ENCODE assay signal across 11 cellular contexts in genomic region chr1:168636200-168636599, GRCh38. TPM values are rescaled to one million over a fixed set of nuclear protein-coding genes. Genes with fewer than 3 reads are reported as not detected.
DNase-seq lines count a peak whose midpoint lies in the region; ATAC-seq and TF ChIP-seq lines count a peak whose summit lies in the region.
"Had no signal": no experiment of that assay in that cellular context is flagged by ENCODE, and none has a peak within 500 bp of the region (broad histone marks: within the 10 kb centered on the region; RNA-seq: fewer than 3 reads in every experiment).

No MANE protein-coding gene starts in this region.

- no peak overlapping the region for H3K4me3 Mint-ChIP-seq in chondrocyte (ENCODE audit: unreplicated experiment)
- H3K4me3 Mint-ChIP-seq in activated CD4-positive, alpha-beta memory T cell treated with anti-CD3 and anti-CD28 coated beads, Interleukin-2, amount 10 ng/mL, durations not matched to agents 7 days and 5 days, result no peak overlapping the region
- H3K4me3 Mint-ChIP-seq: CD8-positive, alpha-beta T cell; central memory CD8-positive, alpha-beta T cell had no signal

- peaks cover 45% of the 10 kb centered on the region for H3K4me1 Mint-ChIP-seq in chondrocyte (ENCODE audit: low read depth)
- no peaks in the 10 kb centered on the region for H3K4me1 Mint-ChIP-seq in activated CD4-positive, alpha-beta memory T cell treated with anti-CD3 and anti-CD28 coated beads, Interleukin-2, amount 10 ng/mL, durations not matched to agents 7 days and 5 days
- H3K4me1 Mint-ChIP-seq: central memory CD8-positive, alpha-beta T cell had no signal

- H3K9me3 Mint-ChIP-seq in chondrocyte (ENCODE audit: low read depth), result peaks cover 11% of the 10 kb centered on the region
- no peaks in the 10 kb centered on the region for H3K9me3 Mint-ChIP-seq in activated CD4-positive, alpha-beta memory T cell treated with anti-CD3 and anti-CD28 coated beads, Interleukin-2, amount 10 ng/mL, durations not matched to agents 7 days and 5 days
- H3K9me3 Mint-ChIP-seq: CD8-positive, alpha-beta T cell; central memory CD8-positive, alpha-beta T cell had no signal

- H3K27ac Mint-ChIP-seq in chondrocyte (ENCODE audit: unreplicated experiment), result peak overlapping the region; percentile 98
- no peak overlapping the region for H3K27ac Mint-ChIP-seq in activated CD4-positive, alpha-beta memory T cell treated with anti-CD3 and anti-CD28 coated beads, Interleukin-2, amount 10 ng/mL, durations not matched to agents 7 days and 5 days
- H3K27ac Mint-ChIP-seq: CD8-positive, alpha-beta T cell had no signal

- TF ChIP-seq CTCF in AG09319 (IDR thresholded peaks at IDR 0.05; ENCODE audit: low read depth, low read length) (peak; percentile 9), LNCAP (IDR thresholded peaks at IDR 0.05) (peak; percentile 56; the same call in 1 of the 2 replicates), chondrocyte (IDR thresholded peaks at IDR 0.05) (peak; percentile 69)

- ATAC-seq in GM18498 (IDR thresholded peaks at IDR 0.05; ENCODE audit: unreplicated experiment) (no peak), HG03469 (IDR thresholded peaks at IDR 0.05; ENCODE audit: unreplicated experiment) (no peak)
- ATAC-seq: CD8-positive, alpha-beta T cell had no signal

- DNase-seq in AG09319 (ENCODE audit: extremely low read depth, low read depth) (no peak), chondrocyte (ENCODE audit: low spot score) (no peak), midbrain (lab: John Stamatoyannopoulos, UW) (peak; percentile 53), SIG-M5 treated with dmso at 0.1 percent for 504 hours (lab: John Stamatoyannopoulos, UW; ENCODE audit: unreplicated experiment) (no peak)
- DNase-seq in activated CD4-positive, alpha-beta memory T cell treated with anti-CD3 and anti-CD28 coated beads, Interleukin-2, amount 10 ng/mL, durations not matched to agents 7 days and 5 days, result no peak
- DNase-seq: CD8-positive, alpha-beta T cell; stimulated activated CD4-positive, alpha-beta T cell treated with anti-CD3 and anti-CD28 coated beads, Interleukin-4, amount 100 ng/mL, for 1 hour had no signal

- POLR2A ChIA-PET in activated CD4-positive, alpha-beta memory T cell treated with anti-CD3 and anti-CD28 coated beads, Interleukin-2, amount 10 ng/mL, durations not matched to agents 7 days and 5 days (lab: Charles Lee), result interaction anchor here (1.2 kb wide), 1 partner anchor 294 kb away, joined by 3 read pairs; no protein-coding TSS in a partner anchor

- CTCF ChIA-PET in activated CD4-positive, alpha-beta memory T cell treated with anti-CD3 and anti-CD28 coated beads, Interleukin-2, amount 10 ng/mL, durations not matched to agents 7 days and 5 days (lab: Charles Lee), result interaction anchor here (0.5 to 2.8 kb wide), 3 partner anchors 33 to 912 kb away, joined by 3 to 13 read pairs (median 6); no protein-coding TSS in a partner anchor

- H3K27me3 Mint-ChIP-seq in chondrocyte (ENCODE audit: low read depth), result no peaks in the 10 kb centered on the region
- H3K27me3 Mint-ChIP-seq in activated CD4-positive, alpha-beta memory T cell treated with anti-CD3 and anti-CD28 coated beads, Interleukin-2, amount 10 ng/mL, durations not matched to agents 7 days and 5 days, result peaks cover 18% of the 10 kb centered on the region

- H3K36me3 Mint-ChIP-seq in chondrocyte (ENCODE audit: low read depth), result peaks cover 1% of the 10 kb centered on the region
- no peaks in the 10 kb centered on the region for H3K36me3 Mint-ChIP-seq in activated CD4-positive, alpha-beta memory T cell treated with anti-CD3 and anti-CD28 coated beads, Interleukin-2, amount 10 ng/mL, durations not matched to agents 7 days and 5 days (ENCODE audit: low read depth)
- H3K36me3 Mint-ChIP-seq: CD8-positive, alpha-beta T cell had no signal

RNA-seq across cellular contexts. Expression of gene XCL1, which starts 59.8 kb away (rescaled TPM):
- 0.25 TPM in 1 of 3 replicates, not detected in the others for total RNA-seq in chondrocyte
- total RNA-seq in activated CD4-positive, alpha-beta memory T cell treated with anti-CD3 and anti-CD28 coated beads, Interleukin-2, amount 10 ng/mL, durations not matched to agents 7 days and 5 days, result under 1 TPM in 1 of 2 experiments, not detected in 1; 0.33 TPM

Comparison
In these comparisons a context has a peak if more than half of its experiments do, and no peak if none do; other contexts are left out.
1. CTCF ChIP-seq: peak in every context shown above with its lines; median percentile 69 in chondrocyte; 56 in LNCAP; 9 in AG09319.